18 cellular contexts compared by ENCODE assay signal in genomic region chr5:136242611-136243010, GRCh38. TPM values are rescaled to one million over a fixed set of nuclear protein-coding genes. Genes with fewer than 3 reads are reported as not detected.
DNase-seq lines count a peak whose midpoint lies in the region; ATAC-seq and TF ChIP-seq lines count a peak whose summit lies in the region.
"Had no signal": no experiment of that assay in that cellular context is flagged by ENCODE, and none has a peak within 500 bp of the region (broad histone marks: within the 10 kb centered on the region; RNA-seq: fewer than 3 reads in every experiment).

No MANE protein-coding gene starts in this region.

- ATAC-seq in GM18868 (IDR thresholded peaks at IDR 0.05; ENCODE audit: unreplicated experiment) (peak; percentile 88), GM21619 (IDR thresholded peaks at IDR 0.05; ENCODE audit: unreplicated experiment) (peak; percentile 62), HG03175 (IDR thresholded peaks at IDR 0.05; ENCODE audit: unreplicated experiment) (peak; percentile 60)
- peak; percentile 49 for ATAC-seq in activated CD8-positive, alpha-beta T cell treated with anti-CD3 and anti-CD28 coated beads for 36 hours
- ATAC-seq: gastrocnemius medialis; Panc1; stimulated activated memory B cell treated with anti-CD40 and anti-IgM and Interleukin-4, amounts not matched to agents 10 μg/mL and 1 μg/mL and 100 μg/mL, for 72 hours had no signal

- DNase-seq in activated CD8-positive, alpha-beta T cell treated with anti-CD3 and anti-CD28 coated beads for 36 hours = no peak
- DNase-seq in activated T-cell treated with anti-CD3 and anti-CD28 coated beads, Interleukin-2, amount 50 U/mL, for 24 hours = no peak
- DNase-seq in T-helper 2 cell treated with Interferon-gamma antibody and Interleukin-4, amounts not matched to agents 5 μg/mL and 100 μg/mL, for 36 hours (ENCODE audit: low spot score) = no peak
- no peak for DNase-seq in NCI-H774 (lab: John Stamatoyannopoulos, UW)
- DNase-seq: activated CD4-positive, CD25-positive, alpha-beta regulatory T cell treated with anti-CD3 and anti-CD28 coated beads, Interleukin-2, amount 50 U/mL, for 72 hours; activated naive CD8-positive, alpha-beta T cell treated with anti-CD3 and anti-CD28 coated beads for 36 hours; gastrocnemius medialis; mesenchymal stem cell; NCI-H2227 treated with DMSO at 0.1 percent for 48 hours had no signal

- TF ChIP-seq CTCF in activated CD8-positive, alpha-beta T cell treated with anti-CD3 and anti-CD28 coated beads for 36 hours (IDR thresholded peaks at IDR 0.05) = no peak

- H3K9me3 Mint-ChIP-seq in activated CD8-positive, alpha-beta T cell treated with anti-CD3 and anti-CD28 coated beads for 36 hours = no peaks in the 10 kb centered on the region
- no peaks in the 10 kb centered on the region for H3K9me3 Mint-ChIP-seq in activated T-cell treated with anti-CD3 and anti-CD28 coated beads, Interleukin-2, amount 50 U/mL, for 24 hours
- H3K9me3 Mint-ChIP-seq in T-helper 2 cell treated with Interferon-gamma antibody and Interleukin-4, amounts not matched to agents 5 μg/mL and 100 μg/mL, for 36 hours = no peaks in the 10 kb centered on the region
- H3K9me3 Mint-ChIP-seq: activated naive CD8-positive, alpha-beta T cell treated with anti-CD3 and anti-CD28 coated beads for 36 hours; central memory CD8-positive, alpha-beta T cell; stimulated activated memory B cell treated with anti-CD40 and anti-IgM and Interleukin-4, amounts not matched to agents 10 μg/mL and 1 μg/mL and 100 μg/mL, for 72 hours had no signal

- H3K4me1 Mint-ChIP-seq in activated CD8-positive, alpha-beta T cell treated with anti-CD3 and anti-CD28 coated beads for 36 hours (ENCODE audit: low read depth) = no peaks in the 10 kb centered on the region
- H3K4me1 Mint-ChIP-seq in activated T-cell treated with anti-CD3 and anti-CD28 coated beads, Interleukin-2, amount 50 U/mL, for 24 hours (ENCODE audit: low read depth) = no peaks in the 10 kb centered on the region
- H3K4me1 Mint-ChIP-seq in T-helper 2 cell treated with Interferon-gamma antibody and Interleukin-4, amounts not matched to agents 5 μg/mL and 100 μg/mL, for 36 hours (ENCODE audit: low read depth) = no peaks in the 10 kb centered on the region
- H3K4me1 Mint-ChIP-seq: central memory CD8-positive, alpha-beta T cell; stimulated activated memory B cell treated with anti-CD40 and anti-IgM and Interleukin-4, amounts not matched to agents 10 μg/mL and 1 μg/mL and 100 μg/mL, for 72 hours had no signal

- no peaks in the 10 kb centered on the region for H3K36me3 Mint-ChIP-seq in activated CD8-positive, alpha-beta T cell treated with anti-CD3 and anti-CD28 coated beads for 36 hours (ENCODE audit: low read depth)
- no peaks in the 10 kb centered on the region for H3K36me3 Mint-ChIP-seq in activated T-cell treated with anti-CD3 and anti-CD28 coated beads, Interleukin-2, amount 50 U/mL, for 24 hours (ENCODE audit: low read depth)
- no peaks in the 10 kb centered on the region for H3K36me3 Mint-ChIP-seq in T-helper 2 cell treated with Interferon-gamma antibody and Interleukin-4, amounts not matched to agents 5 μg/mL and 100 μg/mL, for 36 hours (ENCODE audit: low read depth)
- H3K36me3 Mint-ChIP-seq: activated naive CD8-positive, alpha-beta T cell treated with anti-CD3 and anti-CD28 coated beads for 36 hours; stimulated activated memory B cell treated with anti-CD40 and anti-IgM and Interleukin-4, amounts not matched to agents 10 μg/mL and 1 μg/mL and 100 μg/mL, for 72 hours had no signal

- POLR2A ChIA-PET in activated CD8-positive, alpha-beta T cell treated with anti-CD3 and anti-CD28 coated beads for 36 hours (lab: Charles Lee) = no interaction called here

- no peak overlapping the region for H3K4me3 Mint-ChIP-seq in activated CD8-positive, alpha-beta T cell treated with anti-CD3 and anti-CD28 coated beads for 36 hours
- H3K4me3 Mint-ChIP-seq in activated T-cell treated with anti-CD3 and anti-CD28 coated beads, Interleukin-2, amount 50 U/mL, for 24 hours = no peak overlapping the region
- H3K4me3 Mint-ChIP-seq in T-helper 2 cell treated with Interferon-gamma antibody and Interleukin-4, amounts not matched to agents 5 μg/mL and 100 μg/mL, for 36 hours = no peak overlapping the region
- H3K4me3 Mint-ChIP-seq: activated naive CD8-positive, alpha-beta T cell treated with anti-CD3 and anti-CD28 coated beads for 36 hours; central memory CD8-positive, alpha-beta T cell; stimulated activated memory B cell treated with anti-CD40 and anti-IgM and Interleukin-4, amounts not matched to agents 10 μg/mL and 1 μg/mL and 100 μg/mL, for 72 hours had no signal

- H3K27ac Mint-ChIP-seq in activated CD8-positive, alpha-beta T cell treated with anti-CD3 and anti-CD28 coated beads for 36 hours = no peak overlapping the region
- no peak overlapping the region for H3K27ac Mint-ChIP-seq in activated T-cell treated with anti-CD3 and anti-CD28 coated beads, Interleukin-2, amount 50 U/mL, for 24 hours
- no peak overlapping the region for H3K27ac Mint-ChIP-seq in T-helper 2 cell treated with Interferon-gamma antibody and Interleukin-4, amounts not matched to agents 5 μg/mL and 100 μg/mL, for 36 hours
- H3K27ac Mint-ChIP-seq: activated naive CD8-positive, alpha-beta T cell treated with anti-CD3 and anti-CD28 coated beads for 36 hours; stimulated activated memory B cell treated with anti-CD40 and anti-IgM and Interleukin-4, amounts not matched to agents 10 μg/mL and 1 μg/mL and 100 μg/mL, for 72 hours had no signal

- CTCF ChIA-PET in activated CD8-positive, alpha-beta T cell treated with anti-CD3 and anti-CD28 coated beads for 36 hours (lab: Charles Lee) = no interaction called here

- intact Hi-C loops in activated CD8-positive, alpha-beta T cell treated with anti-CD3 and anti-CD28 coated beads for 36 hours (cut with micrococcal nuclease) = loop anchor here (10.0 kb wide), 1 partner anchor 182 kb away; no protein-coding TSS in a partner anchor

- H3K27me3 Mint-ChIP-seq in activated CD8-positive, alpha-beta T cell treated with anti-CD3 and anti-CD28 coated beads for 36 hours = peaks cover 5% of the 10 kb centered on the region
- H3K27me3 Mint-ChIP-seq in activated T-cell treated with anti-CD3 and anti-CD28 coated beads, Interleukin-2, amount 50 U/mL, for 24 hours = peaks cover 13% of the 10 kb centered on the region
- H3K27me3 Mint-ChIP-seq in T-helper 2 cell treated with Interferon-gamma antibody and Interleukin-4, amounts not matched to agents 5 μg/mL and 100 μg/mL, for 36 hours (ENCODE audit: low read depth) = peaks cover 4% of the 10 kb centered on the region

RNA-seq across cellular contexts. Expression of gene SMIM32, which starts 49.6 kb away (rescaled TPM):
- total RNA-seq in activated CD8-positive, alpha-beta T cell treated with anti-CD3 and anti-CD28 coated beads for 36 hours = not detected
- total RNA-seq: activated naive CD8-positive, alpha-beta T cell treated with anti-CD3 and anti-CD28 coated beads for 36 hours; Daoy; endothelial cell of umbilical vein; vagina had no signal
